Comparison of ENCODE assay signal across 1 cellular context in genomic region chr6:35713426-35713825, GRCh38.
TF ChIP-seq lines count a peak whose summit lies in the region.

No MANE protein-coding gene starts in this region.

TF ChIP-seq in GM12878, 131 proteins besides CTCF, POLR2A, EP300 and RAD21 (continued from another document):
- TF ChIP-seq CUX1 (IDR thresholded peaks at IDR 0.05; ENCODE audit: insufficient replicate concordance, low read depth, low read length) = no peak
